Comparison of ENCODE assay signal across 1 cellular context in the genomic region with DNA sequence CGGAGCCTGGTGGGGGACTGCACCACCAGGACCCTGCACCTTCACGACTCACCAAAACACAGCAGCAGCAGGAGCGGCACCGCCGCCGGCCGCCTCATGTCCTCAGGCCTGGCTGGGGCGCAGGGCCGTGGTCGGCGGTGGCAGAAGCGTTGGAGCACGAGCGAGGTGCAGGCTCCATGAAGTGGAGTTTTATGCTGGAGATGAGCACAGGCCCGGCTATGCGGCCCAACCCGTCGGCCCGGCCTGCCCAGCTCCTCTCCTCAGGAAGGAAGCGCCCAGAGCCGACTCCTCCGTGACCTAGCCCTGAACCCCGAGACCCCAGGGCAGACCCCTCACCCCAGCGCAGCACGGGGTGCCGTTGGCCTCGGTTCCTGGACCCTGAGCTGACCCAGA.
TF ChIP-seq lines count a peak whose summit lies in the region.

A gene (minus strand): TSS at position 162 of the 393 bp plus-strand sequence. CDS start 64 bp downstream, at position 98.

TF ChIP-seq in HepG2, 621 proteins besides CTCF, POLR2A, EP300 and RAD21 (continued from another document):
- TF ChIP-seq, protein P1, sequence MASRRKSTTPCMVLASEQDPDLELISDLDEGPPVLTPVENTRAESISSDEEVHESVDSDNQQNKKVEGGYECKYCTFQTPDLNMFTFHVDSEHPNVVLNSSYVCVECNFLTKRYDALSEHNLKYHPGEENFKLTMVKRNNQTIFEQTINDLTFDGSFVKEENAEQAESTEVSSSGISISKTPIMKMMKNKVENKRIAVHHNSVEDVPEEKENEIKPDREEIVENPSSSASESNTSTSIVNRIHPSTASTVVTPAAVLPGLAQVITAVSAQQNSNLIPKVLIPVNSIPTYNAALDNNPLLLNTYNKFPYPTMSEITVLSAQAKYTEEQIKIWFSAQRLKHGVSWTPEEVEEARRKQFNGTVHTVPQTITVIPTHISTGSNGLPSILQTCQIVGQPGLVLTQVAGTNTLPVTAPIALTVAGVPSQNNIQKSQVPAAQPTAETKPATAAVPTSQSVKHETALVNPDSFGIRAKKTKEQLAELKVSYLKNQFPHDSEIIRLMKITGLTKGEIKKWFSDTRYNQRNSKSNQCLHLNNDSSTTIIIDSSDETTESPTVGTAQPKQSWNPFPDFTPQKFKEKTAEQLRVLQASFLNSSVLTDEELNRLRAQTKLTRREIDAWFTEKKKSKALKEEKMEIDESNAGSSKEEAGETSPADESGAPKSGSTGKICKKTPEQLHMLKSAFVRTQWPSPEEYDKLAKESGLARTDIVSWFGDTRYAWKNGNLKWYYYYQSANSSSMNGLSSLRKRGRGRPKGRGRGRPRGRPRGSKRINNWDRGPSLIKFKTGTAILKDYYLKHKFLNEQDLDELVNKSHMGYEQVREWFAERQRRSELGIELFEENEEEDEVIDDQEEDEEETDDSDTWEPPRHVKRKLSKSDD (CRISPR knock-in tag; IDR thresholded peaks at IDR 0.05; ENCODE audit: low read depth) = no peak
- TF ChIP-seq, protein P2, sequence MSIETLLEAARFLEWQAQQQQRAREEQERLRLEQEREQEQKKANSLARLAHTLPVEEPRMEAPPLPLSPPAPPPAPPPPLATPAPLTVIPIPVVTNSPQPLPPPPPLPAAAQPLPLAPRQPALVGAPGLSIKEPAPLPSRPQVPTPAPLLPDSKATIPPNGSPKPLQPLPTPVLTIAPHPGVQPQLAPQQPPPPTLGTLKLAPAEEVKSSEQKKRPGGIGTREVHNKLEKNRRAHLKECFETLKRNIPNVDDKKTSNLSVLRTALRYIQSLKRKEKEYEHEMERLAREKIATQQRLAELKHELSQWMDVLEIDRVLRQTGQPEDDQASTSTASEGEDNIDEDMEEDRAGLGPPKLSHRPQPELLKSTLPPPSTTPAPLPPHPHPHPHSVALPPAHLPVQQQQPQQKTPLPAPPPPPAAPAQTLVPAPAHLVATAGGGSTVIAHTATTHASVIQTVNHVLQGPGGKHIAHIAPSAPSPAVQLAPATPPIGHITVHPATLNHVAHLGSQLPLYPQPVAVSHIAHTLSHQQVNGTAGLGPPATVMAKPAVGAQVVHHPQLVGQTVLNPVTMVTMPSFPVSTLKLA (IDR thresholded peaks at IDR 0.05) = no peak
- TF ChIP-seq, protein P3, sequence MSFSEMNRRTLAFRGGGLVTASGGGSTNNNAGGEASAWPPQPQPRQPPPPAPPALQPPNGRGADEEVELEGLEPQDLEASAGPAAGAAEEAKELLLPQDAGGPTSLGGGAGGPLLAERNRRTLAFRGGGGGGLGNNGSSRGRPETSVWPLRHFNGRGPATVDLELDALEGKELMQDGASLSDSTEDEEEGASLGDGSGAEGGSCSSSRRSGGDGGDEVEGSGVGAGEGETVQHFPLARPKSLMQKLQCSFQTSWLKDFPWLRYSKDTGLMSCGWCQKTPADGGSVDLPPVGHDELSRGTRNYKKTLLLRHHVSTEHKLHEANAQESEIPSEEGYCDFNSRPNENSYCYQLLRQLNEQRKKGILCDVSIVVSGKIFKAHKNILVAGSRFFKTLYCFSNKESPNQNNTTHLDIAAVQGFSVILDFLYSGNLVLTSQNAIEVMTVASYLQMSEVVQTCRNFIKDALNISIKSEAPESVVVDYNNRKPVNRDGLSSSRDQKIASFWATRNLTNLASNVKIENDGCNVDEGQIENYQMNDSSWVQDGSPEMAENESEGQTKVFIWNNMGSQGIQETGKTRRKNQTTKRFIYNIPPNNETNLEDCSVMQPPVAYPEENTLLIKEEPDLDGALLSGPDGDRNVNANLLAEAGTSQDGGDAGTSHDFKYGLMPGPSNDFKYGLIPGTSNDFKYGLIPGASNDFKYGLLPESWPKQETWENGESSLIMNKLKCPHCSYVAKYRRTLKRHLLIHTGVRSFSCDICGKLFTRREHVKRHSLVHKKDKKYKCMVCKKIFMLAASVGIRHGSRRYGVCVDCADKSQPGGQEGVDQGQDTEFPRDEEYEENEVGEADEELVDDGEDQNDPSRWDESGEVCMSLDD (CRISPR knock-in tag; IDR thresholded peaks at IDR 0.05; ENCODE audit: borderline replicate concordance) = no peak
- no peak for TF ChIP-seq SALL2 (CRISPR knock-in tag; IDR thresholded peaks at IDR 0.05)
- TF ChIP-seq HDAC6 (IDR thresholded peaks at IDR 0.05; ENCODE audit: low read depth, low read length) = no peak
- no peak for TF ChIP-seq NBN (conservative IDR thresholded peaks at IDR 0.05)
- TF ChIP-seq, protein P4, sequence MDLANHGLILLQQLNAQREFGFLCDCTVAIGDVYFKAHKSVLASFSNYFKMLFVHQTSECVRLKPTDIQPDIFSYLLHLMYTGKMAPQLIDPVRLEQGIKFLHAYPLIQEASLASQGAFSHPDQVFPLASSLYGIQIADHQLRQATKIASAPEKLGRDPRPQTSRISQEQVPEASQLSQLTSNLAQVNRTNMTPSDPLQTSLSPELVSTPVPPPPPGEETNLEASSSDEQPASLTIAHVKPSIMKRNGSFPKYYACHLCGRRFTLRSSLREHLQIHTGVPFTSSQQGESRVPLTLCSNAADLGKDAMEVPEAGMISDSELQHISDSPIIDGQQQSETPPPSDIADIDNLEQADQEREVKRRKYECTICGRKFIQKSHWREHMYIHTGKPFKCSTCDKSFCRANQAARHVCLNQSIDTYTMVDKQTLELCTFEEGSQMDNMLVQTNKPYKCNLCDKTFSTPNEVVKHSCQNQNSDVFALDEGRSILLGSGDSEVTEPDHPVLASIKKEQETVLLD (CRISPR knock-in tag; IDR thresholded peaks at IDR 0.05; ENCODE audit: low read depth) = no peak
- TF ChIP-seq, protein P5, sequence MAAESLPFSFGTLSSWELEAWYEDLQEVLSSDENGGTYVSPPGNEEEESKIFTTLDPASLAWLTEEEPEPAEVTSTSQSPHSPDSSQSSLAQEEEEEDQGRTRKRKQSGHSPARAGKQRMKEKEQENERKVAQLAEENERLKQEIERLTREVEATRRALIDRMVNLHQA (CRISPR knock-in tag; IDR thresholded peaks at IDR 0.05) = no peak
TF ChIP-seq in HepG2: peak in this region for 7.
